Comparison of ENCODE assay signal across 25 cellular contexts in the genomic region with DNA sequence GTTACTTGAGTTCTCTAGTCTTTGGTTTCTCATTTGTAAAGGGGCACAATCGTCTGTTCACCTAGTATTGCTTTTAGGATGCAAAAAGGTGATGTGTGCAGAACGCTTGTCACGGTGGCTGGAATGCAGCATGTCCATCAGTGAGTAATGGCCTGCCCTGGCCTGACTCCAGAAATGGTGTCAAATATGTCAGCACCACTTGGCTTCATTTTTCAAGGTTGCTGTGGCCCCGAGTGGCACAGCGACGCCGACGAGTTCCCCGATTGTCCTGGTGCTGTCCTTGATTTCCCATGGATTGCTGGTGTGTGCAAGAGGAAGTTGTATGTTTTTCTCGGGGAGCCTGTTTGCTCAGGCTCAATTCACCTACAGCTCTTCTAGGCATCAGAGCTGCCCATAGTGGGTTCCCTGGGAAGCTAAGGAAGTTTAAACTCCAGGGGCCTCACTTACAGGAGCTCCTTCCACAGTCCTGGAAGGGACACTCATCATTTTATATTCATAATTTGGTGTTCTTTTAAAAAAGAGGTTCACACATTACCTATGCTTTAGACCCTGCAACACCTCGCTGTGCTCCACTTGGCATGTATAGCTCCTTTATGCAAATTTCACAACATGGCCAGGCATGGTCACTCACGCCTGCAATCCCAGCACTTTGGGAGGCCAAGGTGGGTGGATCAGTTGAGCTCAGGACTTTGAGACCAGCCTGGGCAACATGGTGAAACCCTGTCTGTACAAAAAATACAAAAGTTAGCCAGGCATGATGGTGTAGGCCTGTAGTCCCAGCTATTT. TPM values are rescaled to one million over a fixed set of nuclear protein-coding genes. Genes with fewer than 3 reads are reported as not detected.
"Had no signal": no experiment of that assay in that cellular context is flagged by ENCODE, and none has a peak within 500 bp of the region (broad histone marks: within the 10 kb centered on the region; RNA-seq: fewer than 3 reads in every experiment).

No MANE protein-coding gene starts in this region.

- DNase-seq: effector memory CD4-positive, alpha-beta T cell; hypothalamus; kidney glomerular epithelial cell; left lung; mesenchymal stem cell; midbrain; occipital lobe; spleen; stimulated activated CD4-positive, alpha-beta T cell treated with anti-CD3 and anti-CD28 coated beads, Interleukin-15, amount 100 ng/mL, for 24 hours; stimulated activated CD4-positive, alpha-beta T cell treated with anti-CD3 and anti-CD28 coated beads, Interleukin-1b, Interleukin-23, amount 100 ng/mL, for 48 hours; stimulated activated CD4-positive, alpha-beta T cell treated with anti-CD3 and anti-CD28 coated beads, Interleukin-4, amount 100 ng/mL, for 24 hours; stimulated activated naive CD8-positive, alpha-beta T cell treated with anti-CD3 and anti-CD28 coated beads, Interleukin-15, amount 100 ng/mL, for 72 hours; testis had no signal

- H3K27me3 ChIP-seq: heart right ventricle, left lung, pancreas, testis, tibial nerve had no signal

- H3K4me3 ChIP-seq: heart right ventricle, left lung, lung, pancreas, spleen, testis, tibial nerve had no signal

- H3K4me3 Mint-ChIP-seq: nephron; stimulated activated memory B cell treated with anti-CD40 and anti-IgM and Interleukin-4, amounts not matched to agents 10 μg/mL and 1 μg/mL and 100 μg/mL, for 72 hours; stimulated activated naive CD8-positive, alpha-beta T cell treated with anti-CD3 and anti-CD28 coated beads, Interleukin-15, amount 100 ng/mL, for 72 hours had no signal

- H3K4me1 Mint-ChIP-seq: nephron; stimulated activated naive CD8-positive, alpha-beta T cell treated with anti-CD3 and anti-CD28 coated beads, Interleukin-15, amount 100 ng/mL, for 72 hours had no signal

- H3K9me3 ChIP-seq: heart right ventricle, left lung, pancreas, spleen, testis, tibial nerve had no signal

- H3K36me3 ChIP-seq: heart right ventricle, left lung, pancreas, spleen, tibial nerve had no signal

- H3K4me1 ChIP-seq: pancreas, testis, tibial nerve had no signal

- ATAC-seq: esophagus mucosa; left lung; sciatic nerve; stimulated activated memory B cell treated with anti-CD40 and anti-IgM and Interleukin-4, amounts not matched to agents 10 μg/mL and 1 μg/mL and 100 μg/mL, for 72 hours; stimulated activated naive CD8-positive, alpha-beta T cell treated with anti-CD3 and anti-CD28 coated beads, Interleukin-15, amount 100 ng/mL, for 72 hours had no signal

- H3K27ac ChIP-seq: heart right ventricle, left lung, pancreas, testis, tibial nerve had no signal

- H3K27ac Mint-ChIP-seq: nephron; progenitor cell of endocrine pancreas; stimulated activated memory B cell treated with anti-CD40 and anti-IgM and Interleukin-4, amounts not matched to agents 10 μg/mL and 1 μg/mL and 100 μg/mL, for 72 hours; stimulated activated naive CD8-positive, alpha-beta T cell treated with anti-CD3 and anti-CD28 coated beads, Interleukin-15, amount 100 ng/mL, for 72 hours had no signal

RNA-seq across cellular contexts. Expression of a gene that starts 37.8 kb away (rescaled TPM):
- total RNA-seq: esophagus mucosa, fibroblast of lung, glomerular endothelial cell, left lung, lung, skeletal muscle tissue had no signal
- polyA plus RNA-seq: fibroblast of lung had no signal
